In genomic region chr9:3525836-3526165, GRCh38 we compare ENCODE assay signal across 8 cellular contexts. TPM values are rescaled to one million over a fixed set of nuclear protein-coding genes. Genes with fewer than 3 reads are reported as not detected.
A peak's percentile ranks its signal among the peaks of the same experiment; 100 is the strongest.
DNase-seq lines count a peak whose midpoint lies in the region; ATAC-seq and TF ChIP-seq lines count a peak whose summit lies in the region.

Gene RFX3 (minus strand): TSS chr9:3526001. CDS start chr9:3395588, 130,413 bp downstream.

- H3K9ac ChIP-seq in adipocyte (ENCODE audit: low read length) (peak within 1 kb of the TSS; percentile 100), trophoblast cell (ENCODE audit: low read length) (peak within 1 kb of the TSS; percentile 100)

- peak within 1 kb of the TSS; percentile 99 for H3K4ac ChIP-seq in trophoblast cell (ENCODE audit: low read depth, low read length)

- peak within 1 kb of the TSS; percentile 90 for H3K4me2 ChIP-seq in trophoblast cell (ENCODE audit: low read length)

- H3K23ac ChIP-seq in trophoblast cell (ENCODE audit: low read length), result peak within 1 kb of the TSS; percentile 59

- H3K9me3 Mint-ChIP-seq in type B pancreatic cell, result no peaks in the 10 kb centered on the region

- peaks cover 3% of the 10 kb centered on the region for H3K36me3 ChIP-seq in adipocyte (ENCODE audit: control insufficient read depth, insufficient read depth, low read length, severe bottlenecking)
- peaks cover 0 to 6% (median 0%) of the 10 kb centered on the region in 9 donors for H3K36me3 ChIP-seq in heart left ventricle
- H3K36me3 ChIP-seq in trophoblast cell (ENCODE audit: control insufficient read depth in 1 of 2, insufficient read depth in 2 of 2, low read length in 2 of 2), result peaks cover 0 to 2% of the 10 kb centered on the region in 2 experiments

- H3K27me3 Mint-ChIP-seq in type B pancreatic cell, result peaks cover 3% of the 10 kb centered on the region

- H3K79me2 ChIP-seq in trophoblast cell (ENCODE audit: control insufficient read depth, insufficient read depth, low read length, poor library complexity), result peaks cover 10% of the 10 kb centered on the region

- H4K91ac ChIP-seq in trophoblast cell (ENCODE audit: low read depth, low read length), result peak within 1 kb of the TSS; percentile 100

- H2AFZ ChIP-seq in trophoblast cell (ENCODE audit: insufficient read depth, low read length, poor library complexity), result peak within 1 kb of the TSS; percentile 99

- H3K18ac ChIP-seq in trophoblast cell (ENCODE audit: low read length), result peak within 1 kb of the TSS; percentile 100

- H3K4me3 ChIP-seq in GM12864 (ENCODE audit: low read depth, low read length), result peak within 1 kb of the TSS; percentile 96
- peak within 1 kb of the TSS; percentile 100 for H3K4me3 ChIP-seq in adipocyte (ENCODE audit: low read length)
- peak within 1 kb of the TSS; percentile 47 to 95 (median 83) for H3K4me3 ChIP-seq in heart left ventricle
- H3K4me3 ChIP-seq in trophoblast cell (ENCODE audit: low read depth, low read length), result peak within 1 kb of the TSS; percentile 98

- peaks cover 27% of the 10 kb centered on the region for H3K4me1 Mint-ChIP-seq in type B pancreatic cell (ENCODE audit: unreplicated experiment)

- peak within 1 kb of the TSS; percentile 100 for H3K14ac ChIP-seq in trophoblast cell (ENCODE audit: low read length)

- intact Hi-C loops in heart left ventricle (cut with DNase I), result loop anchor here in 6 of 10 donors (5.0 to 10.0 kb wide), 5 partner anchors 48 to 684 kb away; partner anchors contain the start of gene PUM3 (in 1 of the 6)

- H3K4me3 Mint-ChIP-seq in type B pancreatic cell, result peak within 1 kb of the TSS; percentile 99

- peak within 1 kb of the TSS; percentile 97 to 100 (median 100) for H3K27ac ChIP-seq in heart left ventricle
- H3K27ac ChIP-seq in trophoblast cell (ENCODE audit: low read depth, low read length), result peak within 1 kb of the TSS; percentile 100

- H4K8ac ChIP-seq in trophoblast cell (ENCODE audit: low read depth, low read length), result peak within 1 kb of the TSS; percentile 100

- H2BK120ac ChIP-seq in trophoblast cell (ENCODE audit: insufficient read depth, low read length, poor library complexity), result peak within 1 kb of the TSS; percentile 99

- ATAC-seq in HG02840 (IDR thresholded peaks at IDR 0.05; ENCODE audit: low FRiP score, unreplicated experiment) (peak; percentile 49), heart left ventricle (peak; percentile 95 to 97 (median 96))

- H2BK12ac ChIP-seq in trophoblast cell (ENCODE audit: low read length), result peak within 1 kb of the TSS; percentile 27

- H3K27me3 ChIP-seq in adipocyte (replicated peaks; ENCODE audit: control insufficient read depth, insufficient read depth, low read length), result no peaks in the 10 kb centered on the region
- H3K27me3 ChIP-seq in heart left ventricle, result no peaks in the 10 kb centered on the region
- H3K27me3 ChIP-seq in trophoblast cell (ENCODE audit: insufficient read depth, low read length), result no peaks in the 10 kb centered on the region

- H2AK5ac ChIP-seq in trophoblast cell (ENCODE audit: low read length), result peak within 1 kb of the TSS; percentile 99

- WGBS in heart left ventricle, 4 donors, result 0 to 1% (median 1%) methylated on average over 15 to 24 of the region's 24 CpGs
- WGBS in trophoblast cell (ENCODE audit: extremely low coverage, insufficient coverage, insufficient read length), result no CpG with 5 or more reads among the region's 24 CpGs

- TF ChIP-seq POLR2A in heart left ventricle (IDR thresholded peaks at IDR 0.05), result peak in 1 of 2 donors; percentile 29

- H4K12ac ChIP-seq in trophoblast cell (ENCODE audit: low read depth, low read length), result peak within 1 kb of the TSS; percentile 100

- H3K4me1 ChIP-seq in adipocyte (ENCODE audit: control insufficient read depth, insufficient read depth, low read length), result peaks cover 19% of the 10 kb centered on the region
- H3K4me1 ChIP-seq in heart left ventricle, result peaks cover 0 to 45% (median 17%) of the 10 kb centered on the region in 12 donors
- H3K4me1 ChIP-seq in trophoblast cell (ENCODE audit: control insufficient read depth in 1 of 2, insufficient read depth in 2 of 2, low read length in 2 of 2), result peaks cover 0 to 4% of the 10 kb centered on the region in 2 experiments

- H3K27ac Mint-ChIP-seq in type B pancreatic cell, result peak within 1 kb of the TSS; percentile 100

- peaks cover 13% of the 10 kb centered on the region for H3K36me3 Mint-ChIP-seq in type B pancreatic cell

- H3K9me3 ChIP-seq in adipocyte (ENCODE audit: control insufficient read depth, low read length) (no peaks in the 10 kb centered on the region), heart left ventricle (no peaks in the 10 kb centered on the region), trophoblast cell (ENCODE audit: insufficient read depth, low read depth, low read length) (no peaks in the 10 kb centered on the region)

- TF ChIP-seq CTCF in GM12864 (IDR thresholded peaks at IDR 0.05; ENCODE audit: low read depth, low read length, missing control alignments) (no peak), heart left ventricle (IDR thresholded peaks at IDR 0.05) (no peak), type B pancreatic cell (conservative IDR thresholded peaks at IDR 0.05) (no peak)

- peak within 1 kb of the TSS; percentile 99 for H2BK5ac ChIP-seq in trophoblast cell (ENCODE audit: low read depth, low read length, poor library complexity)

- H3K79me1 ChIP-seq in trophoblast cell (ENCODE audit: low read length), result peaks cover 10% of the 10 kb centered on the region

- DNase-seq in GM12864 (ENCODE audit: low read depth) (peak; percentile 89), NCI-H1417 treated with DMSO at 0.1 percent for 48 hours (lab: John Stamatoyannopoulos, UW) (peak; percentile 49), SW 1271 (lab: John Stamatoyannopoulos, UW) (peak; percentile 35 to 54), adipocyte (ENCODE audit: low read depth) (peak; percentile 97), heart left ventricle (peak; percentile 92 to 95 (median 94)), trophoblast cell (peak; percentile 82), type B pancreatic cell (ENCODE audit: extremely low spot score, unreplicated experiment) (peak; percentile 90)

RNA-seq across cellular contexts. Expression of gene RFX3, which starts in this region (rescaled TPM):
- total RNA-seq in heart left ventricle, result 1 to 10 TPM; 1.7 to 8.3 (median 2.9) TPM
- polyA plus RNA-seq in heart left ventricle, result under 1 TPM; 0.80 to 0.84 TPM
- 4.0 and 4.7 TPM in 2 replicates for polyA plus RNA-seq in trophoblast cell (2013)
- 22.4 and 42.5 TPM in 2 replicates for total RNA-seq in type B pancreatic cell (ENCODE audit: low replicate concordance)

Comparison
In these comparisons a context has a peak if more than half of its experiments do, and no peak if none do; other contexts are left out.
1. Peak in every context shown above with its lines: DNase-seq, ATAC-seq, H3K4me3 ChIP-seq and H3K27ac ChIP-seq.
2. DNase-seq: peak in every context shown above with its lines; median percentile 97 in adipocyte; 94 in heart left ventricle; 90 in type B pancreatic cell; 89 in GM12864; 82 in trophoblast cell; 49 in NCI-H1417 treated with DMSO at 0.1 percent for 48 hours; 44 in SW 1271.